Comparison of ENCODE assay signal across 1 cellular context in genomic region chr6:144077881-144078280, GRCh38.
A peak's percentile ranks its signal among the peaks of the same experiment; 100 is the strongest.
TF ChIP-seq lines count a peak whose summit lies in the region.

No MANE protein-coding gene starts in this region.

TF ChIP-seq in HepG2, 621 proteins besides CTCF, POLR2A, EP300 and RAD21 (continued from another document):
- TF ChIP-seq LRRFIP1 (CRISPR knock-in tag; conservative IDR thresholded peaks at IDR 0.05) = no peak
- no peak for TF ChIP-seq TERF1 (CRISPR knock-in tag; IDR thresholded peaks at IDR 0.05)
- TF ChIP-seq MAFK (conservative IDR thresholded peaks at IDR 0.05 in 1 of 2, IDR thresholded peaks at IDR 0.05 in 1 of 2; ENCODE audit: low read length in 2 of 2) = peak; percentile 75 to 85
- peak; percentile 73 for TF ChIP-seq MAFF (IDR thresholded peaks at IDR 0.05; ENCODE audit: low read depth, low read length)
- TF ChIP-seq KDM2A (CRISPR knock-in tag; IDR thresholded peaks at IDR 0.05; ENCODE audit: borderline replicate concordance, low read depth) = no peak
- TF ChIP-seq NFE2L2 (IDR thresholded peaks at IDR 0.05; ENCODE audit: low read length) = 0 out of 2 replicates have a peak, but pooled peaks have one; percentile 22
- no peak for TF ChIP-seq U2AF2 (IDR thresholded peaks at IDR 0.05; ENCODE audit: low read depth, low read length)
